Comparison of ENCODE assay signal across 1 cellular context in the genomic region with DNA sequence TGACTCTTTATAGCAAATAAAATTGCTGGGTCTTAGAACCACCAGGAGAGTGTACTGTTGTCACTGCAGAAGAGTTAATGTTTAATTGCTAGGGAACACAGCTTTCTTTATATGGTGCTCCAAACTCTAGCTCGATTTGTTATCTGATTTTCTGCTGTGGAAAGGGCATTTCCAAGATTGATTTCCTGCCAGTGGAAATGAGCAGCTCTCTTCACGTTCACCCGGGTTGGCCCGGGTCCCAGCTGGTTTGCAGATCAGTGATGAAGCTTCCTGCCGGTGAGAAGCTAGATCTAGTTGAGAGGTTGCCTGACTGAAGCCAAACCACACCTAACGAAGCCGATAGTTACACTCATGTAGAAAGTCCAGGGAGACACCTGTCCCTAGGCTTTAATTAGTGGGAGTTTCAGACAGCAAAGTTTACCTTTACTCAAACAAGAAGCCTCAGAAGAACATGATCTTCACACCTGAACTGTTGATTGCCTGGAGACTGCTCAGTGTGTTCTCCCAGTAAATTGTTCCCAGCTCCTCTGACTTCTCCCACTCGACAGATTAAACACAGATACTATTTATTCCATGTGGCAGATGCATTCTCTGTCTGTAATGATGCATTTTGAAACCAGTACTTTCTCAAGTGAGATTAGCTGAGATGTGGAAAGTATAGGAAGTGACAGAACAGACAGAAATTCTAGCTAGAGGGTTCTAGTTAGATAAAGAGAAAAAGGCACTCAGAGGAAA.
TF ChIP-seq lines count a peak whose summit lies in the region.

No MANE protein-coding gene starts in this region.

TF ChIP-seq in liver, 16 proteins besides CTCF, POLR2A, EP300 and RAD21 (continued from another document):
- TF ChIP-seq, protein P1, sequence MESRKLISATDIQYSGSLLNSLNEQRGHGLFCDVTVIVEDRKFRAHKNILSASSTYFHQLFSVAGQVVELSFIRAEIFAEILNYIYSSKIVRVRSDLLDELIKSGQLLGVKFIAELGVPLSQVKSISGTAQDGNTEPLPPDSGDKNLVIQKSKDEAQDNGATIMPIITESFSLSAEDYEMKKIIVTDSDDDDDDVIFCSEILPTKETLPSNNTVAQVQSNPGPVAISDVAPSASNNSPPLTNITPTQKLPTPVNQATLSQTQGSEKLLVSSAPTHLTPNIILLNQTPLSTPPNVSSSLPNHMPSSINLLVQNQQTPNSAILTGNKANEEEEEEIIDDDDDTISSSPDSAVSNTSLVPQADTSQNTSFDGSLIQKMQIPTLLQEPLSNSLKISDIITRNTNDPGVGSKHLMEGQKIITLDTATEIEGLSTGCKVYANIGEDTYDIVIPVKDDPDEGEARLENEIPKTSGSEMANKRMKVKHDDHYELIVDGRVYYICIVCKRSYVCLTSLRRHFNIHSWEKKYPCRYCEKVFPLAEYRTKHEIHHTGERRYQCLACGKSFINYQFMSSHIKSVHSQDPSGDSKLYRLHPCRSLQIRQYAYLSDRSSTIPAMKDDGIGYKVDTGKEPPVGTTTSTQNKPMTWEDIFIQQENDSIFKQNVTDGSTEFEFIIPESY (IDR thresholded peaks at IDR 0.05): peak; percentile 68
- TF ChIP-seq EGR1 (IDR thresholded peaks at IDR 0.05; ENCODE audit: low read depth in 2 of 2) (peak in 1 of 2 donors; percentile 41), FOXA1 (IDR thresholded peaks at IDR 0.05) (no peak), FOXA2 (IDR thresholded peaks at IDR 0.05) (no peak), JUND (IDR thresholded peaks at IDR 0.05) (peak; percentile 56 to 73), SP1 (IDR thresholded peaks at IDR 0.05) (peak; percentile 86), TAF1 (conservative IDR thresholded peaks at IDR 0.05) (no peak), GABPA (IDR thresholded peaks at IDR 0.05 in 1 of 2, conservative IDR thresholded peaks at IDR 0.05 in 1 of 2) (peak in 1 of 2 donors; percentile 39), HNF4A (conservative IDR thresholded peaks at IDR 0.05) (peak; percentile 67 to 71), RXRA (IDR thresholded peaks at IDR 0.05) (peak; percentile 69 to 76)
- TF ChIP-seq, protein P2, sequence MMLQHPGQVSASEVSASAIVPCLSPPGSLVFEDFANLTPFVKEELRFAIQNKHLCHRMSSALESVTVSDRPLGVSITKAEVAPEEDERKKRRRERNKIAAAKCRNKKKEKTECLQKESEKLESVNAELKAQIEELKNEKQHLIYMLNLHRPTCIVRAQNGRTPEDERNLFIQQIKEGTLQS (IDR thresholded peaks at IDR 0.05): peak; percentile 32
- TF ChIP-seq, protein P3, sequence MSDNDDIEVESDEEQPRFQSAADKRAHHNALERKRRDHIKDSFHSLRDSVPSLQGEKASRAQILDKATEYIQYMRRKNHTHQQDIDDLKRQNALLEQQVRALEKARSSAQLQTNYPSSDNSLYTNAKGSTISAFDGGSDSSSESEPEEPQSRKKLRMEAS (IDR thresholded peaks at IDR 0.05): peak; percentile 52
